10 cellular contexts compared by ENCODE assay signal in the genomic region with DNA sequence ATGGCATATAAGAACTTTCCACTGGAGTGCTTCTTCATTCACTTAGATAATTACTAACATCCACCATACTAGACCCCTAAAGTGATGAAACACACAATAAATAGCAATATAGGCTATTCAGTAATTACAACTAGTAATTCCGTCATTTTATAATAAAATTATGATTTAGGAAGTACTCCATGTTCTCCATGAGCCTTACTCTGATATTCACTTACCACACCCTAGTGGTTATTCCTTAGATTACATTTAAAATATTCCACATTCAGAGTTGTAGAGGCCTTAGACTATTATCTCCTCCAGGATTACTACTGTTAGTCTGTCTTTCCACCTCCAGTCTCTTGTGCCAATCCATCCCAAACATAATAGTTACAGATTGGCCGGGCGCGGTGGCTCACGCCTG.
DNase-seq lines count a peak whose midpoint lies in the region; ATAC-seq and TF ChIP-seq lines count a peak whose summit lies in the region.
"Had no signal": no experiment of that assay in that cellular context is flagged by ENCODE, and none has a peak within 500 bp of the region (broad histone marks: within the 10 kb centered on the region; RNA-seq: fewer than 3 reads in every experiment).

No MANE protein-coding gene starts in this region.

- H3K27me3 Mint-ChIP-seq in osteocyte (ENCODE audit: unreplicated experiment) = no peaks in the 10 kb centered on the region
- no peaks in the 10 kb centered on the region for H3K27me3 Mint-ChIP-seq in stimulated activated memory B cell treated with anti-CD40 and anti-IgM and Interleukin-4, amounts not matched to agents 10 μg/mL and 1 μg/mL and 100 μg/mL, for 72 hours

- H3K27ac ChIP-seq in MM.1S (ENCODE audit: low read length) = no peak overlapping the region
- H3K27ac ChIP-seq in mammary epithelial cell (ENCODE audit: insufficient read depth, low read depth, low read length) = no peak overlapping the region

- TF ChIP-seq CTCF in MM.1S (IDR thresholded peaks at IDR 0.05; ENCODE audit: low read length) (peak; percentile 30), mammary epithelial cell (conservative IDR thresholded peaks at IDR 0.05 in 1 of 2, IDR thresholded peaks at IDR 0.05 in 1 of 2; ENCODE audit: extremely low read depth in 1 of 2, insufficient read depth in 1 of 2, low read depth in 1 of 2, low read length in 2 of 2) (peak; percentile 18 to 37), osteocyte (IDR thresholded peaks at IDR 0.05) (peak; percentile 41)

- no peak overlapping the region for H2AFZ ChIP-seq in MM.1S (ENCODE audit: low read length)
- H2AFZ ChIP-seq in mammary epithelial cell (ENCODE audit: low read depth, low read length) = no peak overlapping the region

- H3K9me3 ChIP-seq in MM.1S (replicated peaks; ENCODE audit: insufficient read depth, low read length) = no peaks in the 10 kb centered on the region
- no peaks in the 10 kb centered on the region for H3K9me3 ChIP-seq in mammary epithelial cell (replicated peaks; ENCODE audit: insufficient read depth, low read length)

- BruUV-seq in mammary epithelial cell (replicated peaks; lab: Mats Ljungman, UMichigan) = no TSS peak

- H3K9ac ChIP-seq in MM.1S (ENCODE audit: low read length) (no peak overlapping the region), mammary epithelial cell (ENCODE audit: insufficient read depth, low read length) (no peak overlapping the region)

- H3K4me3 ChIP-seq in MM.1S (ENCODE audit: low read length) (no peak overlapping the region), mammary epithelial cell (replicated peaks in 1 of 3; ENCODE audit: insufficient read depth in 1 of 3, low read depth in 2 of 3, low read length in 3 of 3) (no peak overlapping the region)

- no peaks in the 10 kb centered on the region for H3K9me3 Mint-ChIP-seq in osteocyte (ENCODE audit: unreplicated experiment)
- no peaks in the 10 kb centered on the region for H3K9me3 Mint-ChIP-seq in stimulated activated memory B cell treated with anti-CD40 and anti-IgM and Interleukin-4, amounts not matched to agents 10 μg/mL and 1 μg/mL and 100 μg/mL, for 72 hours

- peaks cover 18% of the 10 kb centered on the region for H3K79me2 ChIP-seq in MM.1S (ENCODE audit: low read length)
- H3K79me2 ChIP-seq in mammary epithelial cell (ENCODE audit: insufficient read depth, low read length) = peaks cover 28% of the 10 kb centered on the region

- H3K9me2 ChIP-seq in MM.1S (replicated peaks; ENCODE audit: insufficient read depth, low read length) = no peaks in the 10 kb centered on the region

- in situ Hi-C loops in mammary epithelial cell (cut with MboI; ENCODE audit: low sequenced_read_pairs in 2 of 2) = no loop called here

- WGBS in mammary epithelial cell (ENCODE audit: low coverage, missing lambda C conversion rate) = 95% methylated on average over 5 of the region's 5 CpGs

- 0 out of 2 replicates have a peak, but pooled peaks cover 4% of the 10 kb centered on the region for H3F3A ChIP-seq in MM.1S (ENCODE audit: insufficient read depth, low read length)

- no peaks in the 10 kb centered on the region for H3K27me3 ChIP-seq in MM.1S (replicated peaks; ENCODE audit: insufficient read depth, low read length)
- H3K27me3 ChIP-seq in mammary epithelial cell (ENCODE audit: insufficient read depth, low read length) = no peaks in the 10 kb centered on the region

- H3K4me1 ChIP-seq in MM.1S (ENCODE audit: low read length) (no peaks in the 10 kb centered on the region), mammary epithelial cell (ENCODE audit: insufficient read depth, low read length) (peaks cover 15% of the 10 kb centered on the region)

- CTCF ChIA-PET in mammary epithelial cell (lab: Charles Lee; ENCODE audit: low non-redundant PET) = no interaction called here

- no peak overlapping the region for H3K4me3 Mint-ChIP-seq in osteocyte (ENCODE audit: unreplicated experiment)
- no peak overlapping the region for H3K4me3 Mint-ChIP-seq in stimulated activated memory B cell treated with anti-CD40 and anti-IgM and Interleukin-4, amounts not matched to agents 10 μg/mL and 1 μg/mL and 100 μg/mL, for 72 hours

- intact Hi-C loops in mammary epithelial cell (cut with micrococcal nuclease) = loop anchor here (5.0 kb wide), 1 partner anchor 116 kb away; no protein-coding TSS in a partner anchor

- H3K27ac Mint-ChIP-seq in osteocyte (ENCODE audit: unreplicated experiment) = no peak overlapping the region
- H3K27ac Mint-ChIP-seq in stimulated activated memory B cell treated with anti-CD40 and anti-IgM and Interleukin-4, amounts not matched to agents 10 μg/mL and 1 μg/mL and 100 μg/mL, for 72 hours = no peak overlapping the region

- H3K4me2 ChIP-seq in MM.1S (ENCODE audit: low read depth, low read length) (no peak overlapping the region), mammary epithelial cell (ENCODE audit: insufficient read depth, low read depth, low read length) (no peak overlapping the region)

- H3K36me3 ChIP-seq in MM.1S (replicated peaks; ENCODE audit: insufficient read depth, low read length) (peaks cover 4% of the 10 kb centered on the region; the same call in 1 of the 2 replicates), mammary epithelial cell (ENCODE audit: insufficient read depth, low read length) (peaks cover 17% of the 10 kb centered on the region)

- peak; percentile 56 for DNase-seq in DMS53 (lab: John Stamatoyannopoulos, UW)
- no peak for DNase-seq in DMS53 treated with DMSO at 0.1 percent for 48 hours (lab: John Stamatoyannopoulos, UW; ENCODE audit: unreplicated experiment)
- no peak for DNase-seq in MM.1S
- DNase-seq in mammary epithelial cell = peak; percentile 17
- no peak for DNase-seq in osteocyte (ENCODE audit: extremely low spot score, unreplicated experiment)
- no peak for DNase-seq in activated CD4-positive, alpha-beta T cell treated with anti-CD3 and anti-CD28 coated beads, Interleukin-2, amount 50 U/mL, for 1 hour
- DNase-seq: central memory CD4-positive, alpha-beta T cell; midbrain had no signal

- peaks cover 38% of the 10 kb centered on the region for H3K4me1 Mint-ChIP-seq in osteocyte (ENCODE audit: unreplicated experiment)
- H3K4me1 Mint-ChIP-seq in stimulated activated memory B cell treated with anti-CD40 and anti-IgM and Interleukin-4, amounts not matched to agents 10 μg/mL and 1 μg/mL and 100 μg/mL, for 72 hours = peaks cover 14% of the 10 kb centered on the region

- dilution Hi-C loops in mammary epithelial cell (cut with HindIII; ENCODE audit: low sequenced_read_pairs) = no loop called here

- no peak for ATAC-seq in stimulated activated memory B cell treated with anti-CD40 and anti-IgM and Interleukin-4, amounts not matched to agents 10 μg/mL and 1 μg/mL and 100 μg/mL, for 72 hours
- ATAC-seq in GM21367 (IDR thresholded peaks at IDR 0.05; ENCODE audit: unreplicated experiment) = no peak

- peaks cover 51% of the 10 kb centered on the region for H3K36me3 Mint-ChIP-seq in osteocyte (ENCODE audit: unreplicated experiment)
- H3K36me3 Mint-ChIP-seq in stimulated activated memory B cell treated with anti-CD40 and anti-IgM and Interleukin-4, amounts not matched to agents 10 μg/mL and 1 μg/mL and 100 μg/mL, for 72 hours = peaks cover 43% of the 10 kb centered on the region

- H4K20me1 ChIP-seq in MM.1S (ENCODE audit: insufficient read depth, low read length) (no peaks in the 10 kb centered on the region), mammary epithelial cell (ENCODE audit: insufficient read depth, low read length) (no peaks in the 10 kb centered on the region)

Comparison
In these comparisons a context has a peak if more than half of its experiments do, and no peak if none do; other contexts are left out.
1. DNase-seq: peak in DMS53 (single experiment) and mammary epithelial cell (single experiment); none in DMS53 treated with DMSO at 0.1 percent for 48 hours (single experiment), MM.1S (single experiment), osteocyte (single experiment) and activated CD4-positive, alpha-beta T cell treated with anti-CD3 and anti-CD28 coated beads, Interleukin-2, amount 50 U/mL, for 1 hour (single experiment).
2. Peak in every context shown above with its lines, with median percentiles within 50 percentile points of each other: CTCF ChIP-seq.